In the genomic region with DNA sequence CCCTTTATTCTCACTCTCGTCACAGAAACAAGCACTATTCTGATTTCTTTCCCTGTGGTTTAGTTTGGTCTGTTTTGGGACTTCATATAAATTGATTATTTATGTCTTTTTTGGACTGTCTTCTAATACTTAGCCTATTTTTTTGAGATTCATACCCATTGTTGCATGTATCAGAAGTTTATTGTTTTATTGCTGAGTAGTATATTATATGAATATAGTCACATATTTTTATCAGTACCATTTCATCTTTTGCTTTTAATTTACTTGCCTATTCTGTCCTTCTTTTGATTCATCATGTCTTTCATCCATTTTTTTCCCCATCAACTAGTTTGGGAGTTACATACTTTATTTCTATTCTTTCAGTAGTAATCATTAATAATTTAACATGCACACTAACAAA, we compare ENCODE assay signal across 25 cellular contexts.
"Had no signal": no experiment of that assay in that cellular context is flagged by ENCODE, and none has a peak within 500 bp of the region (broad histone marks: within the 10 kb centered on the region; RNA-seq: fewer than 3 reads in every experiment).

No MANE protein-coding gene starts in this region.

- H3K27ac ChIP-seq: colonic mucosa, coronary artery, dorsolateral prefrontal cortex, epithelial cell of prostate, esophagus muscularis mucosa, esophagus squamous epithelium, foreskin keratinocyte, gastrocnemius medialis, gastroesophageal sphincter, heart left ventricle, heart right ventricle had no signal

- FAIRE-seq: endothelial cell of umbilical vein had no signal

- ATAC-seq: effector memory CD8-positive, alpha-beta T cell; esophagus mucosa; foreskin keratinocyte; gastrocnemius medialis; gastroesophageal sphincter; heart left ventricle; heart right ventricle had no signal

- DNase-seq: colonic mucosa; cortex of kidney; dermis blood vessel endothelial cell; dorsolateral prefrontal cortex; effector CD4-positive, alpha-beta T cell; effector CD8-positive, alpha-beta T cell; effector memory CD4-positive, alpha-beta T cell; effector memory CD8-positive, alpha-beta T cell; endodermal cell; erythroblast; esophagus squamous epithelium; foreskin fibroblast; foreskin keratinocyte; foreskin melanocyte; gastrocnemius medialis; glutamatergic neuron; head of caudate nucleus; heart left ventricle; heart right ventricle had no signal

- H3K4me1 ChIP-seq: colonic mucosa, esophagus muscularis mucosa, esophagus squamous epithelium, foreskin keratinocyte, gastrocnemius medialis, gastroesophageal sphincter, heart left ventricle, heart right ventricle had no signal

- H3K9me3 ChIP-seq: colonic mucosa, esophagus squamous epithelium, gastrocnemius medialis had no signal

- H3K27me3 ChIP-seq: colonic mucosa, dorsolateral prefrontal cortex, esophagus muscularis mucosa, esophagus squamous epithelium, foreskin keratinocyte, gastrocnemius medialis, gastroesophageal sphincter, heart left ventricle, heart right ventricle had no signal

- H3K4me3 ChIP-seq: colonic mucosa, coronary artery, dorsolateral prefrontal cortex, esophagus muscularis mucosa, esophagus squamous epithelium, gastrocnemius medialis, gastroesophageal sphincter, heart left ventricle, heart right ventricle had no signal

- H3K36me3 ChIP-seq: colonic mucosa, esophagus muscularis mucosa, esophagus squamous epithelium, gastrocnemius medialis, gastroesophageal sphincter, heart left ventricle, heart right ventricle had no signal
